ENCODE assay signal across 12 cellular contexts in the genomic region with DNA sequence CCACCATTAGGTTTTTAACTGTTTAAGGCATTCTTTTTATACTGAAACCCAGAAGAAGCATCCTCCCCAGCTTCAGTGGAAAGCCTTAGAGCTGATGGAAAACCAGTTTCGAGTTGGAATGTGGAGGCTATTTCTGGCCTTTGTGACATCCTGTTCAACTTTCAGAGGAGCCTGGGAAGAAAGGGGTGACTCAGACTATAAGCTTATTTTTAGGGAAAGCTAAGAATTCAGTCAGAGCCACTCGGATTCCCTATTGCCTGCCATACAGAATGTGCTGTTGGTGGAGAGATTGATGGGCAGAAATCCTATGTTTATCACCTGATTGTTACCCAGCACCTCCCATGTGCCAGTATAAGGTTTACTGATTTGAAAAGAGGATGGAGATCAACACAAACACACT. TPM values are rescaled to one million over a fixed set of nuclear protein-coding genes. Genes with fewer than 3 reads are reported as not detected.
DNase-seq lines count a peak whose midpoint lies in the region; ATAC-seq, FAIRE-seq and TF ChIP-seq lines count a peak whose summit lies in the region.
"Had no signal": no experiment of that assay in that cellular context is flagged by ENCODE, and none has a peak within 500 bp of the region (broad histone marks: within the 10 kb centered on the region; RNA-seq: fewer than 3 reads in every experiment).

No MANE protein-coding gene starts in this region.

- no peaks in the 10 kb centered on the region for H3K27me3 ChIP-seq in brain microvascular endothelial cell (replicated peaks)
- H3K27me3 ChIP-seq in CD8-positive, alpha-beta T cell (ENCODE audit: insufficient read depth, low read length), result no peaks in the 10 kb centered on the region
- H3K27me3 ChIP-seq: right lobe of liver had no signal

- no peaks in the 10 kb centered on the region for H3K4me1 ChIP-seq in CD8-positive, alpha-beta T cell (ENCODE audit: insufficient read depth, low read length)

- H3K4me3 Mint-ChIP-seq in CD8-positive, alpha-beta T cell, result no peak overlapping the region
- H3K4me3 Mint-ChIP-seq: activated CD4-positive, alpha-beta T cell treated with anti-CD3 and anti-CD28 coated beads, Interleukin-2, amount 10 ng/mL, durations not matched to agents 24 days and 14 days; activated T-helper 1 cell treated with anti-CD3 and anti-CD28 coated beads, Interleukin-12 subunit alpha, Interleukin-12 subunit beta, Interleukin-2, Interleukin-4 antibody, amounts not matched to agents 30 ng/mL and 10 ng/mL and 1 ng/mL, durations not matched to agents 14 hours and 24 hours and 36 hours had no signal

- POLR2A ChIA-PET in CD8-positive, alpha-beta T cell (lab: Charles Lee), result no interaction called here

- peak overlapping the region; percentile 70 for H3K27ac ChIP-seq in brain microvascular endothelial cell
- H3K27ac ChIP-seq in CD8-positive, alpha-beta T cell (ENCODE audit: low read depth, low read length), result no peak overlapping the region

- in situ Hi-C loops in brain microvascular endothelial cell (cut with HindIII; ENCODE audit: low pct_ligation_motif_present, low sequenced_read_pairs), result no loop called here

- no peak for ATAC-seq in HG03469 (IDR thresholded peaks at IDR 0.05; ENCODE audit: unreplicated experiment)
- no peak for ATAC-seq in CD8-positive, alpha-beta T cell
- ATAC-seq: right lobe of liver had no signal

- H3K36me3 ChIP-seq in brain microvascular endothelial cell (replicated peaks), result no peaks in the 10 kb centered on the region
- no peaks in the 10 kb centered on the region for H3K36me3 ChIP-seq in CD8-positive, alpha-beta T cell (ENCODE audit: insufficient read depth, low read length)
- H3K36me3 ChIP-seq: right lobe of liver had no signal

- CTCF ChIA-PET in CD8-positive, alpha-beta T cell (lab: Charles Lee), result no interaction called here

- TF ChIP-seq CTCF in brain microvascular endothelial cell (IDR thresholded peaks at IDR 0.05; ENCODE audit: low read depth, low read length, missing control alignments), result no peak
- TF ChIP-seq CTCF in CD8-positive, alpha-beta T cell (IDR thresholded peaks at IDR 0.05), result no peak

- intact Hi-C loops in CD8-positive, alpha-beta T cell (cut with DNase I, micrococcal nuclease), result no loop called here

- no peak overlapping the region for H3K4me3 ChIP-seq in brain microvascular endothelial cell (ENCODE audit: low read depth, low read length)
- no peak overlapping the region for H3K4me3 ChIP-seq in CD8-positive, alpha-beta T cell (ENCODE audit: low read depth, low read length)
- H3K4me3 ChIP-seq: right lobe of liver had no signal

- DNase-seq in HCEC 1CT (peak; percentile 83), brain microvascular endothelial cell (peak; percentile 75), hepatic stellate cell (ENCODE audit: low spot score) (peak; percentile 72), urothelium cell line (ENCODE audit: low spot score) (peak; percentile 49), KG1 (lab: John Stamatoyannopoulos, UW) (no peak)
- no peak for DNase-seq in CD8-positive, alpha-beta T cell
- DNase-seq: activated CD4-positive, alpha-beta T cell treated with anti-CD3 and anti-CD28 coated beads, Interleukin-2, amount 10 ng/mL, durations not matched to agents 24 days and 14 days; NCI-H226; right lobe of liver had no signal

- no peaks in the 10 kb centered on the region for H3K9me3 Mint-ChIP-seq in CD8-positive, alpha-beta T cell
- H3K9me3 Mint-ChIP-seq: activated CD4-positive, alpha-beta T cell treated with anti-CD3 and anti-CD28 coated beads, Interleukin-2, amount 10 ng/mL, durations not matched to agents 24 days and 14 days; activated T-helper 1 cell treated with anti-CD3 and anti-CD28 coated beads, Interleukin-12 subunit alpha, Interleukin-12 subunit beta, Interleukin-2, Interleukin-4 antibody, amounts not matched to agents 30 ng/mL and 10 ng/mL and 1 ng/mL, durations not matched to agents 14 hours and 24 hours and 36 hours had no signal

- H3K36me3 Mint-ChIP-seq in CD8-positive, alpha-beta T cell, result no peaks in the 10 kb centered on the region

- H3K9me3 ChIP-seq in CD8-positive, alpha-beta T cell (ENCODE audit: low read length), result no peaks in the 10 kb centered on the region
- H3K9me3 ChIP-seq: right lobe of liver had no signal

- no peak overlapping the region for H3K27ac Mint-ChIP-seq in CD8-positive, alpha-beta T cell
- H3K27ac Mint-ChIP-seq: activated CD4-positive, alpha-beta T cell treated with anti-CD3 and anti-CD28 coated beads, Interleukin-2, amount 10 ng/mL, durations not matched to agents 24 days and 14 days; activated T-helper 1 cell treated with anti-CD3 and anti-CD28 coated beads, Interleukin-12 subunit alpha, Interleukin-12 subunit beta, Interleukin-2, Interleukin-4 antibody, amounts not matched to agents 30 ng/mL and 10 ng/mL and 1 ng/mL, durations not matched to agents 14 hours and 24 hours and 36 hours had no signal

- H3K27me3 Mint-ChIP-seq in CD8-positive, alpha-beta T cell (ENCODE audit: low read depth), result no peaks in the 10 kb centered on the region

- no peaks in the 10 kb centered on the region for H3K4me1 Mint-ChIP-seq in CD8-positive, alpha-beta T cell (ENCODE audit: low read depth)
- H3K4me1 Mint-ChIP-seq: activated CD4-positive, alpha-beta T cell treated with anti-CD3 and anti-CD28 coated beads, Interleukin-2, amount 10 ng/mL, durations not matched to agents 24 days and 14 days had no signal

- no peak for FAIRE-seq in urothelium cell line (lab: Jason Lieb, UNC)
- FAIRE-seq: bronchial epithelial cell had no signal

RNA-seq across cellular contexts. Expression of a gene that starts 19.8 kb away (rescaled TPM):
- not detected for total RNA-seq in CD8-positive, alpha-beta T cell

Comparison
In these comparisons a context has a peak if more than half of its experiments do, and no peak if none do; other contexts are left out.
1. DNase-seq: peak in HCEC 1CT (single experiment), brain microvascular endothelial cell (single experiment), hepatic stellate cell (single experiment) and urothelium cell line (single experiment); none in CD8-positive, alpha-beta T cell (0 of 7) and KG1 (single experiment).